9 cellular contexts compared by ENCODE assay signal in the genomic region with DNA sequence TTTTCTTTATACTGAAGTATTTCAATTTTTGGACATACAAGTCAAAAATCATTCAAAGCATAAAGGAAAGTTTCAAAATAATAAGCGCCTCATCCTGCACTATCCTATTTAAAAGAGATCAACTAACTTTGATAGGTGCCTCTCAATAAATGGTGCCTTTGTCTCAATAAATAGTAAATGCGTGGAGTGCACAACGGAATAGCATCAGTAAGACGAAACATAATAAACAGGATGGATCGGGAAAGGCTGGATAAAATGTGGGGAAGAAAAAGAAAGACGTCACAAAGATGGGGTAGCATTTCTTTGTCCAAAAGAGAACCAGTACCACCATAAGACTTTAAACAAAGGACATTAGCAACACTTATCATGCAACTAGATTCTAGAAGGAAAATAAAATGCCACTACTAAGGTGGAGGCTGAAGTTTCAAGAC. TPM values are rescaled to one million over a fixed set of nuclear protein-coding genes. Genes with fewer than 3 reads are reported as not detected.
DNase-seq lines count a peak whose midpoint lies in the region; ATAC-seq and TF ChIP-seq lines count a peak whose summit lies in the region.
"Had no signal": no experiment of that assay in that cellular context is flagged by ENCODE, and none has a peak within 500 bp of the region (broad histone marks: within the 10 kb centered on the region; RNA-seq: fewer than 3 reads in every experiment).

No MANE protein-coding gene starts in this region.

- H3K4me3 ChIP-seq in ectodermal cell (ENCODE audit: insufficient read depth, low read depth, low read length), result peak overlapping the region; percentile 87

- H3K4me1 ChIP-seq in ectodermal cell (ENCODE audit: control insufficient read depth, insufficient read depth, low read length), result no peaks in the 10 kb centered on the region

- H3K9me3 Mint-ChIP-seq in CD14-positive monocyte, result peaks cover 0 to 3% (median 0%) of the 10 kb centered on the region in 7 donors
- no peaks in the 10 kb centered on the region for H3K9me3 Mint-ChIP-seq in neural crest cell

- DNase-seq in CD14-positive monocyte (ENCODE audit: low spot score) (no peak), neural crest cell (ENCODE audit: low read depth, low spot score) (no peak), NCI-H1694 (lab: John Stamatoyannopoulos, UW) (no peak), NCI-H1105 (lab: John Stamatoyannopoulos, UW) (no peak), KG1 (lab: John Stamatoyannopoulos, UW) (no peak)

- H3K27ac ChIP-seq in KOPT-K1 (ENCODE audit: low read depth, low read length, poor library complexity, severe bottlenecking) (peak overlapping the region; percentile 16), ectodermal cell (ENCODE audit: insufficient read depth, low read depth, low read length, poor library complexity, severe bottlenecking) (no peak overlapping the region)
- H3K27ac ChIP-seq: foreskin keratinocyte had no signal

- H3K4me1 Mint-ChIP-seq in CD14-positive monocyte (peaks cover 40% of the 10 kb centered on the region), neural crest cell (peaks cover 25% of the 10 kb centered on the region)

- 70% methylated on average over 5 to 6 of the region's 6 CpGs for WGBS in ectodermal cell, 2 experiments

- intact Hi-C loops in CD14-positive monocyte (cut with micrococcal nuclease), result no loop called here

- H3K36me3 ChIP-seq in KOPT-K1 (ENCODE audit: insufficient read depth, low read length) (no peaks in the 10 kb centered on the region), ectodermal cell (ENCODE audit: control insufficient read depth, insufficient read depth, low read length) (no peaks in the 10 kb centered on the region)

- H3K9me3 ChIP-seq in KOPT-K1 (ENCODE audit: insufficient read depth, low read length, poor library complexity, severe bottlenecking) (no peaks in the 10 kb centered on the region), ectodermal cell (ENCODE audit: control insufficient read depth, low read length) (no peaks in the 10 kb centered on the region)

- H3K27me3 ChIP-seq in ectodermal cell (ENCODE audit: control insufficient read depth, insufficient read depth, low read length, poor library complexity, severe bottlenecking), result no peaks in the 10 kb centered on the region

- no peak for ATAC-seq in HG03045 (IDR thresholded peaks at IDR 0.05; ENCODE audit: unreplicated experiment)

- H3K4me3 Mint-ChIP-seq in CD14-positive monocyte (peak overlapping the region; percentile 69 to 79), neural crest cell (peak overlapping the region; percentile 76)

- H3K27me3 Mint-ChIP-seq in CD14-positive monocyte (ENCODE audit: low read depth in 3 of 3) (peaks cover 0 to 3% (median 0%) of the 10 kb centered on the region in 3 donors), neural crest cell (ENCODE audit: low read depth) (no peaks in the 10 kb centered on the region)

- H3K36me3 Mint-ChIP-seq in CD14-positive monocyte (peaks cover 0 to 2% of the 10 kb centered on the region in 2 donors), neural crest cell (ENCODE audit: low read depth) (peaks cover 2% of the 10 kb centered on the region)

- TF ChIP-seq CTCF in CD14-positive monocyte (IDR thresholded peaks at IDR 0.05) (no peak), neural crest cell (conservative IDR thresholded peaks at IDR 0.05) (no peak)

- H3K27ac Mint-ChIP-seq in CD14-positive monocyte, result no peak overlapping the region
- no peak overlapping the region for H3K27ac Mint-ChIP-seq in neural crest cell (ENCODE audit: unreplicated experiment)

RNA-seq across cellular contexts. Expression of gene PRKAR2B, which starts 0.6 kb away (rescaled TPM):
- polyA plus RNA-seq in CD14-positive monocyte, result 1 to 10 TPM; 3.5 to 5.6 TPM
- polyA plus RNA-seq in ectodermal cell (2013, experiment 1 of 4), result 24.4 TPM
- polyA plus RNA-seq in ectodermal cell (2013, experiment 2 of 4), result 24.1 TPM
- 20.4 TPM for polyA plus RNA-seq in ectodermal cell (2013, experiment 3 of 4)
- 20.5 TPM for polyA plus RNA-seq in ectodermal cell (2013, experiment 4 of 4)
- total RNA-seq in neural crest cell, result 14.2 and 14.4 TPM in 2 replicates
- total RNA-seq: foreskin keratinocyte had no signal
- polyA plus RNA-seq: foreskin keratinocyte had no signal
